Comparison of ENCODE assay signal across 9 cellular contexts in the genomic region with DNA sequence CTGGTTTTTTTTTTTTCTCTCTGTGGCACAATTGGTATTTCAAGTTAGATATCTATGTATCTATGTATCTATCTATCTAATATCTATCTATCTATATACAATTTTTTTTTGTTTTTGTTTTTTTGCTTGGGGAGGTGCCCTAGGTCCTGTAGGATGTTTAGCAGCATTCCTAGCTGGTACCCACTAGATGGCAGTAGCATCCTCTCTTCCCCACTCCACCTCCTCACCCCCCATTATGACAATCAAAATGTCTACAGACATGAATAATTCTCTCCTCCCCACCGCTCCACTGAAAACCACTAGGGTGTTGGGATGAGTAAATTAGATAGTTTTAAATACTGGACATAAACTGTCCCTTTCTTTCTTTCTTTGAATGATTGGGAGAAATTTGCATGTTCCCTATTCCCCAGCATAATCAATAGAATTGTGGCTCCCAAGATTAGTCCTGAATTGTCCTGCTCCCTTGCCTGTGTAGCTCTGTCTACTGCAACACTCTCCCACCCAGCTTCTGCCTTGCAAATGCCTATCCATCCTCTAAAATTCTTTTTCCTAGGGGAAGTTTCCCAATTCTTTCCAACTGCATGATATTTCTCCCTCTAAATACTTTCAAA.
DNase-seq lines count a peak whose midpoint lies in the region; ATAC-seq, FAIRE-seq and TF ChIP-seq lines count a peak whose summit lies in the region.
"Had no signal": no experiment of that assay in that cellular context is flagged by ENCODE, and none has a peak within 500 bp of the region (broad histone marks: within the 10 kb centered on the region; RNA-seq: fewer than 3 reads in every experiment).

No MANE protein-coding gene starts in this region.

- H3K4me1 ChIP-seq in A549: no peaks in the 10 kb centered on the region
- H3K4me1 ChIP-seq in NT2/D1 (ENCODE audit: insufficient read depth, insufficient read length): no peaks in the 10 kb centered on the region

- H3K9me3 ChIP-seq in A549: no peaks in the 10 kb centered on the region
- no peaks in the 10 kb centered on the region for H3K9me3 ChIP-seq in NT2/D1 (ENCODE audit: insufficient read depth, low read length)

- DNase-seq in A549 (ENCODE audit: low read depth in 1 of 2, low spot score in 1 of 2) (peak; percentile 25 to 49), GM12892 (ENCODE audit: insufficient read length) (peak; percentile 11), NT2/D1 (ENCODE audit: low read depth, low spot score) (peak; percentile 40), endothelial cell (ENCODE audit: low spot score) (peak; percentile 25), retina (peak; percentile 31)
- DNase-seq in activated CD4-positive, alpha-beta T cell treated with anti-CD3 and anti-CD28 coated beads for 4 hours: no peak

- H3K9me3 Mint-ChIP-seq in endothelial cell (ENCODE audit: unreplicated experiment): no peaks in the 10 kb centered on the region

- WGBS in A549 (ENCODE audit: missing lambda C conversion rate): 0% methylated on average over 1 of the region's 1 CpG

- no peaks in the 10 kb centered on the region for H3K36me3 Mint-ChIP-seq in endothelial cell (ENCODE audit: low read depth, unreplicated experiment)

- H3K27ac ChIP-seq in A549: no peak overlapping the region

- CTCF ChIA-PET in A549 (lab: Yijun Ruan, JAX): interaction anchor here (0.6 to 4.0 kb wide), 13 partner anchors 9 to 535 kb away, joined by 3 to 19 read pairs (median 3); no protein-coding TSS in a partner anchor

- peak; percentile 54 for TF ChIP-seq CTCF in A549 (IDR thresholded peaks at IDR 0.05)
- TF ChIP-seq CTCF in endothelial cell (IDR thresholded peaks at IDR 0.05; ENCODE audit: unreplicated experiment): peak; percentile 29

- H3K4me3 Mint-ChIP-seq in endothelial cell (ENCODE audit: unreplicated experiment): no peak overlapping the region

- H3K27ac Mint-ChIP-seq in endothelial cell (ENCODE audit: unreplicated experiment): no peak overlapping the region

- no peaks in the 10 kb centered on the region for H3K27me3 ChIP-seq in NT2/D1 (ENCODE audit: insufficient read depth, insufficient read length)

- TF ChIP-seq RAD21 in A549 (conservative IDR thresholded peaks at IDR 0.05 in 1 of 2, IDR thresholded peaks at IDR 0.05 in 1 of 2): peak; percentile 83 to 84

- no peaks in the 10 kb centered on the region for H3K27me3 Mint-ChIP-seq in endothelial cell (ENCODE audit: unreplicated experiment)

- POLR2A ChIA-PET in A549 (lab: Yijun Ruan, JAX): no interaction called here

- FAIRE-seq in A549 (lab: Jason Lieb, UNC) (no peak), GM12892 (lab: Jason Lieb, UNC) (peak; percentile 85)
- FAIRE-seq: endometrium had no signal

- no peak overlapping the region for H3K4me3 ChIP-seq in A549
- H3K4me3 ChIP-seq in NT2/D1 (ENCODE audit: insufficient read length, low read depth): no peak overlapping the region

- no peak overlapping the region for H3K4me2 ChIP-seq in A549

- TF ChIP-seq EP300 in A549 (IDR thresholded peaks at IDR 0.05): no peak

- TF ChIP-seq POLR2A in A549 (IDR thresholded peaks at IDR 0.05; ENCODE audit: low read length): no peak
- TF ChIP-seq POLR2A in GM12892 (IDR thresholded peaks at IDR 0.05; ENCODE audit: low read depth, low read length): no peak

- ATAC-seq in A549 (peak; percentile 71 to 89), HG02884 (IDR thresholded peaks at IDR 0.05; ENCODE audit: unreplicated experiment) (peak; percentile 81), GM18517 (IDR thresholded peaks at IDR 0.05; ENCODE audit: unreplicated experiment) (no peak)

- no peaks in the 10 kb centered on the region for H3K4me1 Mint-ChIP-seq in endothelial cell (ENCODE audit: unreplicated experiment)

- no peak overlapping the region for H3K9ac ChIP-seq in NT2/D1 (ENCODE audit: insufficient read length, low read depth)

- H3K36me3 ChIP-seq in NT2/D1 (ENCODE audit: insufficient read depth, insufficient read length, low read length): no peaks in the 10 kb centered on the region

TF ChIP-seq in A549, 52 proteins besides CTCF, POLR2A, EP300 and RAD21:
- TF ChIP-seq JUNB (IDR thresholded peaks at IDR 0.05) (no peak), SMC3 (IDR thresholded peaks at IDR 0.05) (peak; percentile 73), POLR2AphosphoS2 (conservative IDR thresholded peaks at IDR 0.05; ENCODE audit: low read length) (no peak)

Comparison
In these comparisons a context has a peak if more than half of its experiments do, and no peak if none do; other contexts are left out.
1. DNase-seq: peak in A549 (2 of 2), GM12892 (single experiment), NT2/D1 (single experiment), endothelial cell (single experiment) and retina (single experiment); none in activated CD4-positive, alpha-beta T cell treated with anti-CD3 and anti-CD28 coated beads for 4 hours (0 of 2).